Comparison of ENCODE assay signal across 9 cellular contexts in the genomic region with DNA sequence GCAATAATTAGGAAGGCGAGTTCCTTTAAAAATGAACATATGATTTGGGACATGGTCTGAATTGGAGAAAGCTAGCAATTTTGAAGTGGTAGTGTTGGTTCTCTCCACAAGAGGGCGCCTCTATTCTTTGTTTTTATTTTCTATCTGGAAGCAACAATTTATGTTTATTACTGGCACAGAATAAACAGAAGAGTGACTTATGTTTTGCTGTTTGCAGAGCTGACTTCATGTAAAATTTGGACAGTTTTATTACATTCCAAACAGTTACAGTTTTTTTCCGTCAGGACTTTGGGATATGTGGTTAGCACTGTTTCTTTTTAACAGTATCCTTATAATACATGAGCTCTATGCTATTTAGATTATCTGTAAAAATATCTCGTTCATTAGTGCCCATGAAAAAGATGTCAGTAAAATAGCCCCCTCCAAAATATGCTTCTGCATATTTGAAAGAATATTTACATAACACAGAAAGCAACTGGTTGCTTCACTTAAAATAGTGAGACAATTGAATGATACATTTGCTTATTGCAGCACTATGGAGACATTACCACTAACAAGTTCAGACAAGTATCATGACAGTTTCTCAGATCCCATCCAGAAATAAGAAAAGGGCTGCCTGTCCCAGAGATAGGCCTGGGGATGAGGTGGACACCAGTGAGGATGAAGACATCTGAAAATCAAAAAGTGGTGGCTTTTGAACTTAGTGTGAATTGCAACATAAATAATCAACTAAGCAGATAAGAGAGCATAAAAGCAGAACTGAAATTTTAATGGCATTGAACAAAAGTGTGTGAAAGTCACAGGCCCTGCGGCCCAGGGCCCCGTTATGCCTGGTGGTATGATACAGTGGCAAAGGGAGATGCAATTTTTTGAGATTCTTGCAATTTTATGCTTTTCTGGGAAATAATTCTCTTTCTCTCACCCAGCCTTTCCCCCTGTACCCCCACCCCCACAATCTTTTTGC. TPM values are rescaled to one million over a fixed set of nuclear protein-coding genes. Genes with fewer than 3 reads are reported as not detected.
A peak's percentile ranks its signal among the peaks of the same experiment; 100 is the strongest.
DNase-seq lines count a peak whose midpoint lies in the region; ATAC-seq and TF ChIP-seq lines count a peak whose summit lies in the region.
"Had no signal": no experiment of that assay in that cellular context is flagged by ENCODE, and none has a peak within 500 bp of the region (broad histone marks: within the 10 kb centered on the region; RNA-seq: fewer than 3 reads in every experiment).

No MANE protein-coding gene starts in this region.

- no peaks in the 10 kb centered on the region for H3K9me3 Mint-ChIP-seq in T-helper 2 cell treated with Interferon-gamma antibody and Interleukin-4, amounts not matched to agents 5 μg/mL and 100 μg/mL, for 36 hours
- H3K9me3 Mint-ChIP-seq in chondrocyte (ENCODE audit: low read depth) (no peaks in the 10 kb centered on the region), mesothelial cell of epicardium (peaks cover 5% of the 10 kb centered on the region)
- H3K9me3 Mint-ChIP-seq: activated naive CD4-positive, alpha-beta T cell treated with anti-CD3 and anti-CD28 coated beads, Interleukin-2, amount 50 U/mL, for 72 hours had no signal

- no peaks in the 10 kb centered on the region for H3K36me3 Mint-ChIP-seq in T-helper 2 cell treated with Interferon-gamma antibody and Interleukin-4, amounts not matched to agents 5 μg/mL and 100 μg/mL, for 36 hours (ENCODE audit: low read depth)
- H3K36me3 Mint-ChIP-seq in chondrocyte (ENCODE audit: low read depth) = no peaks in the 10 kb centered on the region
- peaks cover 1% of the 10 kb centered on the region for H3K36me3 Mint-ChIP-seq in mesothelial cell of epicardium
- H3K36me3 Mint-ChIP-seq: activated naive CD4-positive, alpha-beta T cell treated with anti-CD3 and anti-CD28 coated beads, Interleukin-2, amount 50 U/mL, for 72 hours had no signal

- BruUV-seq in OCI-LY7 (replicated peaks; lab: Mats Ljungman, UMichigan) = no TSS peak

- no peak overlapping the region for H3K4me2 ChIP-seq in OCI-LY7 (ENCODE audit: low read length)

- peaks cover 3% of the 10 kb centered on the region for H3K27me3 Mint-ChIP-seq in T-helper 2 cell treated with Interferon-gamma antibody and Interleukin-4, amounts not matched to agents 5 μg/mL and 100 μg/mL, for 36 hours (ENCODE audit: low read depth)
- H3K27me3 Mint-ChIP-seq in chondrocyte (ENCODE audit: low read depth) (peaks cover 11% of the 10 kb centered on the region), mesothelial cell of epicardium (ENCODE audit: low read depth) (no peaks in the 10 kb centered on the region)

- TF ChIP-seq CTCF in OCI-LY7 (conservative IDR thresholded peaks at IDR 0.05; ENCODE audit: low read length) (peak; percentile 95), chondrocyte (IDR thresholded peaks at IDR 0.05) (peak; percentile 97), mesothelial cell of epicardium (IDR thresholded peaks at IDR 0.05; ENCODE audit: unreplicated experiment) (peak; percentile 95)

- H2AFZ ChIP-seq in OCI-LY7 (ENCODE audit: low read length) = no peak overlapping the region

- no peak overlapping the region for H3K4me3 Mint-ChIP-seq in T-helper 2 cell treated with Interferon-gamma antibody and Interleukin-4, amounts not matched to agents 5 μg/mL and 100 μg/mL, for 36 hours
- H3K4me3 Mint-ChIP-seq in chondrocyte (ENCODE audit: unreplicated experiment) (no peak overlapping the region), mesothelial cell of epicardium (no peak overlapping the region)

- no peak for ATAC-seq in GM19023 (IDR thresholded peaks at IDR 0.05; ENCODE audit: unreplicated experiment)
- ATAC-seq in HG02840 (IDR thresholded peaks at IDR 0.05; ENCODE audit: low FRiP score, unreplicated experiment) = no peak
- ATAC-seq: activated naive CD4-positive, alpha-beta T cell treated with anti-CD3 and anti-CD28 coated beads, Interleukin-2, amount 50 U/mL, for 72 hours had no signal

- intact Hi-C loops in OCI-LY7 (cut with micrococcal nuclease; ENCODE audit: unreplicated experiment) = loop anchor here (2.0 to 10.0 kb wide), 4 partner anchors 32 to 1159 kb away; a partner anchor contains a TSS

- H3K27ac Mint-ChIP-seq in T-helper 2 cell treated with Interferon-gamma antibody and Interleukin-4, amounts not matched to agents 5 μg/mL and 100 μg/mL, for 36 hours = no peak overlapping the region
- no peak overlapping the region for H3K27ac Mint-ChIP-seq in chondrocyte (ENCODE audit: unreplicated experiment)
- no peak overlapping the region for H3K27ac Mint-ChIP-seq in mesothelial cell of epicardium
- H3K27ac Mint-ChIP-seq: activated naive CD4-positive, alpha-beta T cell treated with anti-CD3 and anti-CD28 coated beads, Interleukin-2, amount 50 U/mL, for 72 hours had no signal

- no peak overlapping the region for H3K27ac ChIP-seq in OCI-LY7 (ENCODE audit: low read depth, low read length, poor library complexity, severe bottlenecking)

- H3K9me3 ChIP-seq in OCI-LY7 (ENCODE audit: low read length) = no peaks in the 10 kb centered on the region

- H3K4me1 ChIP-seq in OCI-LY7 (ENCODE audit: insufficient read depth, low read length, poor library complexity, severe bottlenecking) = no peaks in the 10 kb centered on the region

- H3K4me3 ChIP-seq in H7 (ENCODE audit: insufficient read depth, low read depth, low read length) (no peak overlapping the region), OCI-LY7 (ENCODE audit: low read depth, low read length, poor library complexity, severe bottlenecking) (no peak overlapping the region)

- H4K20me1 ChIP-seq in OCI-LY7 (ENCODE audit: insufficient read depth, low read length) = no peaks in the 10 kb centered on the region; the same call in 1 of the 2 replicates

- H3K79me2 ChIP-seq in OCI-LY7 (ENCODE audit: insufficient read depth, low read depth, low read length) = no peaks in the 10 kb centered on the region

- no peaks in the 10 kb centered on the region for H3K9me2 ChIP-seq in OCI-LY7 (ENCODE audit: insufficient read depth, low read length)

- CTCF ChIA-PET in OCI-LY7 (lab: Charles Lee; ENCODE audit: unreplicated experiment) = no interaction called here

- POLR2A ChIA-PET in OCI-LY7 (lab: Charles Lee) = interaction anchor here (0.7 to 1.4 kb wide), 2 partner anchors 14 to 189 kb away, joined by 3 read pairs; no protein-coding TSS in a partner anchor

- DNase-seq in T-helper 2 cell = peak in 3 of 5 experiments; percentile 0 to 8 (median 5)
- no peak for DNase-seq in T-helper 2 cell treated with Interferon-gamma antibody and Interleukin-4, amounts not matched to agents 5 μg/mL and 100 μg/mL, for 36 hours (ENCODE audit: low spot score)
- DNase-seq in H7 = peak; percentile 40
- DNase-seq in OCI-LY7 (ENCODE audit: low spot score) = peak; percentile 40
- no peak for DNase-seq in chondrocyte (ENCODE audit: low spot score)
- no peak for DNase-seq in mesothelial cell of epicardium (ENCODE audit: low spot score in 2 of 2, unreplicated experiment in 2 of 2)

- no peaks in the 10 kb centered on the region for H3K4me1 Mint-ChIP-seq in T-helper 2 cell treated with Interferon-gamma antibody and Interleukin-4, amounts not matched to agents 5 μg/mL and 100 μg/mL, for 36 hours (ENCODE audit: low read depth)
- H3K4me1 Mint-ChIP-seq in chondrocyte (ENCODE audit: low read depth) (no peaks in the 10 kb centered on the region), mesothelial cell of epicardium (peaks cover 34% of the 10 kb centered on the region)

- no peaks in the 10 kb centered on the region for H3K36me3 ChIP-seq in H7 (replicated peaks; ENCODE audit: control insufficient read depth, insufficient read depth, low read length)
- no peaks in the 10 kb centered on the region for H3K36me3 ChIP-seq in OCI-LY7 (ENCODE audit: insufficient read depth, low read length)

- no peaks in the 10 kb centered on the region for H3K27me3 ChIP-seq in H7 (ENCODE audit: control insufficient read depth, insufficient read depth, low read length)

RNA-seq across cellular contexts. Expression of a gene that starts 32.3 kb away (rescaled TPM):
- 0.42 and 0.85 TPM in 2 replicates for total RNA-seq in H7 (2014; rRNA removed; shearing (Covaris generic))
- 2.2 and 4.7 TPM in 2 replicates for total RNA-seq in OCI-LY7 (2014; rRNA removed; shearing (Covaris generic))
- total RNA-seq in OCI-LY7 (2022) (11.4 and 14.4 TPM in 2 replicates), chondrocyte (0.90 to 1.1 TPM (median 1.0 TPM) in 3 replicates), mesothelial cell of epicardium (17.3 to 20.9 TPM (median 17.8 TPM) in 3 replicates)

RNA-seq across cellular contexts. Expression of a gene that starts 34.6 kb away (rescaled TPM):
- 56.1 and 69.7 TPM in 2 replicates for total RNA-seq in H7 (2014; rRNA removed; shearing (Covaris generic))
- 41.6 and 51.3 TPM in 2 replicates for total RNA-seq in OCI-LY7 (2014; rRNA removed; shearing (Covaris generic))
- total RNA-seq in OCI-LY7 (2022) (37.5 and 40.8 TPM in 2 replicates), chondrocyte (26.7 to 28.5 TPM (median 27.4 TPM) in 3 replicates), mesothelial cell of epicardium (41.6 to 44.1 TPM (median 41.7 TPM) in 3 replicates)

Comparison
In these comparisons a context has a peak if more than half of its experiments do, and no peak if none do; other contexts are left out.
1. DNase-seq: peak in T-helper 2 cell (3 of 5), H7 (single experiment) and OCI-LY7 (single experiment); none in T-helper 2 cell treated with Interferon-gamma antibody and Interleukin-4, amounts not matched to agents 5 μg/mL and 100 μg/mL, for 36 hours (single experiment), chondrocyte (single experiment) and mesothelial cell of epicardium (0 of 2).
2. Peak in every context shown above with its lines, with median percentiles within 50 percentile points of each other: CTCF ChIP-seq.